Comparison of ENCODE assay signal across 26 cellular contexts in the genomic region with DNA sequence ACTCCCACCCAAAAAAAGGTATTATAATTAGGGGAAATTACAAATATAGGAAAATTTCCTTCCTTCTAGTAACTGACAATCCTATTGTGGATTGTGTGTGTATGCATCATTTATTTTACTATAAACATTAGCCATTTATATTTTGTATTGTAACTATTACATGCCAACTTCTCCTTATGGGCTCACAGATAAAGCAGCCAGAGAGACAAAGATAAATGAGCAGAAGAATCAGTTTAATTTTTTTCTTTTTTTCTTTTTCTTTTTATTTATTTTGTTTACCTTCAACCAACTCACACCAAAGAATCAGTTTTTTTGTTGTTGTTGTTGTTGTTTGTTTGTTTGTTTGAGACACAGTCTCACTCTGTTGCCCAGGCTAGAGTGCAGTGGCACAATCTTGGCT.
"Had no signal": no experiment of that assay in that cellular context is flagged by ENCODE, and none has a peak within 500 bp of the region (broad histone marks: within the 10 kb centered on the region; RNA-seq: fewer than 3 reads in every experiment).

No MANE protein-coding gene starts in this region.

- H3K27me3 ChIP-seq: foreskin keratinocyte, suprapubic skin, tibial nerve, vagina had no signal

- DNase-seq: activated CD4-positive, alpha-beta T cell treated with anti-CD3 and anti-CD28 coated beads for 4 hours; activated CD4-positive, alpha-beta T cell treated with anti-CD3 and anti-CD28 coated beads, Interleukin-2, amount 50 U/mL, for 48 hours; activated CD4-positive, CD25-positive, alpha-beta regulatory T cell; activated CD8-positive, alpha-beta memory T cell treated with anti-CD3 and anti-CD28 coated beads, Interleukin-2, amount 50 U/mL, for 48 hours; activated naive CD4-positive, alpha-beta T cell treated with anti-CD3 and anti-CD28 coated beads for 36 hours; activated naive CD8-positive, alpha-beta T cell treated with anti-CD3 and anti-CD28 coated beads, Interleukin-2, amount 10 ng/mL, durations not matched to agents 7 days and 5 days; activated T-cell treated with anti-CD3 and anti-CD28 coated beads, Interleukin-2, amount 50 U/mL, for 48 hours; amygdala; cerebellar nuclear complex; cortex of kidney; endodermal cell; foreskin keratinocyte; kidney; mammary epithelial cell; natural killer cell; psoas muscle; right cardiac atrium; stimulated activated CD4-positive, alpha-beta T cell treated with anti-CD3 and anti-CD28 coated beads, Interleukin-12 subunit alpha, Interleukin-12 subunit beta, amount 100 ng/mL, for 4 hours; stimulated activated CD4-positive, alpha-beta T cell treated with anti-CD3 and anti-CD28 coated beads, Interleukin-4, amount 100 ng/mL, for 4 hours; stimulated activated naive CD8-positive, alpha-beta T cell treated with anti-CD3 and anti-CD28 coated beads, Interleukin-15, amount 100 ng/mL, for 72 hours; T-helper 9 cell had no signal

- H3K36me3 ChIP-seq: vagina had no signal

- H3K9me3 Mint-ChIP-seq: activated naive CD4-positive, alpha-beta T cell treated with anti-CD3 and anti-CD28 coated beads for 36 hours; natural killer cell; stimulated activated naive CD8-positive, alpha-beta T cell treated with anti-CD3 and anti-CD28 coated beads, Interleukin-15, amount 100 ng/mL, for 72 hours had no signal

- H3K4me3 Mint-ChIP-seq: activated naive CD4-positive, alpha-beta T cell treated with anti-CD3 and anti-CD28 coated beads for 36 hours; activated naive CD8-positive, alpha-beta T cell treated with anti-CD3 and anti-CD28 coated beads, Interleukin-2, amount 10 ng/mL, durations not matched to agents 7 days and 5 days; endodermal cell; mesothelial cell of epicardium; natural killer cell; stimulated activated naive CD8-positive, alpha-beta T cell treated with anti-CD3 and anti-CD28 coated beads, Interleukin-15, amount 100 ng/mL, for 72 hours had no signal

- H3K4me3 ChIP-seq: psoas muscle, suprapubic skin, tibial nerve, vagina had no signal

- FAIRE-seq: bronchial epithelial cell, kidney had no signal

- H3K4me1 Mint-ChIP-seq: endodermal cell had no signal

- H3K36me3 Mint-ChIP-seq: natural killer cell had no signal

- H3K27ac Mint-ChIP-seq: activated naive CD4-positive, alpha-beta T cell treated with anti-CD3 and anti-CD28 coated beads for 36 hours; activated naive CD8-positive, alpha-beta T cell treated with anti-CD3 and anti-CD28 coated beads, Interleukin-2, amount 10 ng/mL, durations not matched to agents 7 days and 5 days; endodermal cell; natural killer cell; stimulated activated naive CD8-positive, alpha-beta T cell treated with anti-CD3 and anti-CD28 coated beads, Interleukin-15, amount 100 ng/mL, for 72 hours had no signal

- ATAC-seq: foreskin keratinocyte; natural killer cell; right cardiac atrium; stimulated activated naive CD8-positive, alpha-beta T cell treated with anti-CD3 and anti-CD28 coated beads, Interleukin-15, amount 100 ng/mL, for 72 hours had no signal

- H3K27ac ChIP-seq: foreskin keratinocyte, psoas muscle, suprapubic skin, tibial nerve, vagina had no signal

- H3K9me3 ChIP-seq: psoas muscle, suprapubic skin, tibial nerve, vagina had no signal
